ENCODE assay signal across 1 cellular context in the genomic region with DNA sequence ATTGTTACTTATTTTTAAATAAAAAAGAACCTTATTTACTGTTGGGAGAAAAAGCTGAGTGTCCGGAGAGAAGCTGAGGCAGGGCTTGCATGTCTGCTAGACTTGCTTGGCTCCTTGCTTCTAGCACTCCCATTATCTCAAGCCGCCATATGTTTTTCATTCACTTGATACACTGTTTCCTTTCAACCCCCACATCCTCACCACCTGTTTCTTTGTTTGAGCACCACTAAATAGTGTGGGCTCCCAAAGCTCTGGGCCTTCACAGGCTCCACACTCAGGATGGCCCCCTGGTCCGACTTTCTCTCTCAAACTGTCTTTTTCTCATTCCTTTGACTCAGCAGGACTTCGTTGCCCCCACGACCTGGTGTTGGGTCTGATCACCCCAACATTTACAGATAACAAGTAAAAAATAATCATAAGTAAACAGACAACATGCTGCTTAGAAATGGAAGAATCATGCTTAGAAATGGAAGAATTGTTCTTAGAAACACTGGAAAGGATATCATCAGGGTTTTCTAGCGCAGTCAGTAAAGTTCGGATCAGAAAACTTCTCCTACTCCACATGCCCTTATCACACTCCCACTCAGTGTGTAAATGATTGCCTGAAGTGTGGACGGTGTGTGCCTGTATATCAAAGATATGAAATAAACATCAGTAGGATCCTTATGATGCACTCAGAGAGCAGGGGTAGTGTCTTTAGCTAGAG.
TF ChIP-seq lines count a peak whose summit lies in the region.

No MANE protein-coding gene starts in this region.

TF ChIP-seq in K562, 482 proteins besides CTCF, POLR2A, EP300 and RAD21 (continued from another document and continues in another):
- TF ChIP-seq EP400 (IDR thresholded peaks at IDR 0.05) (peak; percentile 37; the same call in 1 of the 2 replicates), BDP1 (IDR thresholded peaks at IDR 0.05; ENCODE audit: insufficient read depth, insufficient read length) (no peak), FOXJ2 (tag; IDR thresholded peaks at IDR 0.05) (no peak), DACH1 (IDR thresholded peaks at IDR 0.05; ENCODE audit: partially characterized antibody) (peak; percentile 23), MAZ (CRISPR knock-in tag; conservative IDR thresholded peaks at IDR 0.05 in 1 of 2, IDR thresholded peaks at IDR 0.05 in 1 of 2) (peak; percentile 18 to 24; a peak in 1 of 4 replicates), BRD9 (IDR thresholded peaks at IDR 0.05; ENCODE audit: low read depth, partially characterized antibody) (no peak), ZEB2 (IDR thresholded peaks at IDR 0.05) (no peak), HCFC1 (IDR thresholded peaks at IDR 0.05; ENCODE audit: low read depth, low read length) (no peak), ZNF449 (CRISPR knock-in tag; IDR thresholded peaks at IDR 0.05) (no peak), MYBL2 (IDR thresholded peaks at IDR 0.05; ENCODE audit: low read depth) (no peak), MYBL2 (CRISPR knock-in tag; IDR thresholded peaks at IDR 0.05; ENCODE audit: borderline replicate concordance) (no peak), HDAC8 (tag; IDR thresholded peaks at IDR 0.05) (no peak), TGIF2 (CRISPR knock-in tag; IDR thresholded peaks at IDR 0.05) (no peak), RHOXF2B (CRISPR knock-in tag; conservative IDR thresholded peaks at IDR 0.05) (no peak), THRA (IDR thresholded peaks at IDR 0.05) (no peak), ATF4 (CRISPR knock-in tag; IDR thresholded peaks at IDR 0.05) (no peak), E2F6 (IDR thresholded peaks at IDR 0.05; ENCODE audit: borderline replicate concordance in 1 of 2, extremely low read depth in 1 of 2, insufficient read depth in 1 of 2, insufficient read length in 1 of 2, low read depth in 1 of 2, low read length in 1 of 2, poor library complexity in 1 of 2, severe bottlenecking in 1 of 2) (no peak), U2AF2 (optimal IDR thresholded peaks at IDR 0.05; ENCODE audit: low read depth, low read length) (no peak), MTA3 (IDR thresholded peaks at IDR 0.05; ENCODE audit: borderline replicate concordance) (no peak), PML (IDR thresholded peaks at IDR 0.05; ENCODE audit: low read length) (peak; percentile 75), SIN3B (IDR thresholded peaks at IDR 0.05; ENCODE audit: low read depth) (no peak), NONO (IDR thresholded peaks at IDR 0.05; ENCODE audit: low read depth in 2 of 2, low read length in 1 of 2) (no peak), RBBP5 (IDR thresholded peaks at IDR 0.05; ENCODE audit: borderline replicate concordance, insufficient read depth, low read length, poor library complexity, severe bottlenecking) (no peak), MYC (IDR thresholded peaks at IDR 0.05; ENCODE audit: low read depth, low read length) (no peak), MYC (CRISPR knock-in tag; IDR thresholded peaks at IDR 0.05; ENCODE audit: borderline replicate concordance, low read depth) (no peak), MEF2A (IDR thresholded peaks at IDR 0.05; ENCODE audit: control insufficient read depth, low read depth, low read length) (no peak), ZNF589 (CRISPR knock-in tag; IDR thresholded peaks at IDR 0.05; ENCODE audit: low read depth) (no peak), RAD51 (IDR thresholded peaks at IDR 0.05; ENCODE audit: borderline replicate concordance, low read depth) (no peak), HLTF (IDR thresholded peaks at IDR 0.05) (no peak), ZNF695 (CRISPR knock-in tag; IDR thresholded peaks at IDR 0.05) (no peak), RB1 (IDR thresholded peaks at IDR 0.05; ENCODE audit: low read depth) (no peak), ILF3 (IDR thresholded peaks at IDR 0.05; ENCODE audit: borderline replicate concordance) (no peak), STAT5A (IDR thresholded peaks at IDR 0.05; ENCODE audit: borderline replicate concordance, low read length) (peak; percentile 58; the same call in 1 of the 2 replicates), SMARCA4 (IDR thresholded peaks at IDR 0.05) (peak; percentile 79), U2AF1 (optimal IDR thresholded peaks at IDR 0.05; ENCODE audit: low read depth, low read length) (no peak), NFYB (IDR thresholded peaks at IDR 0.05; ENCODE audit: extremely low read depth, insufficient read length) (no peak), RBM17 (IDR thresholded peaks at IDR 0.05; ENCODE audit: borderline replicate concordance, low read depth, low read length) (no peak), SIX5 (IDR thresholded peaks at IDR 0.05; ENCODE audit: borderline replicate concordance in 1 of 2, insufficient read depth in 1 of 2, low read depth in 1 of 2, low read length in 2 of 2) (no peak), ELK3 (CRISPR knock-in tag; IDR thresholded peaks at IDR 0.05) (no peak), RBM25 (IDR thresholded peaks at IDR 0.05; ENCODE audit: low read depth, low read length, severe bottlenecking) (no peak), RBFOX2 (IDR thresholded peaks at IDR 0.05; ENCODE audit: low read depth, low read length) (0 out of 2 replicates have a peak, but pooled peaks have one; percentile 29), OTX1 (CRISPR knock-in tag; IDR thresholded peaks at IDR 0.05) (no peak), DMBX1 (CRISPR knock-in tag; IDR thresholded peaks at IDR 0.05; ENCODE audit: borderline replicate concordance) (no peak), PRPF4 (IDR thresholded peaks at IDR 0.05; ENCODE audit: insufficient read depth, low read depth, low read length, poor library complexity, severe bottlenecking) (no peak), SUPT5H (IDR thresholded peaks at IDR 0.05) (no peak)
- TF ChIP-seq, protein P1, sequence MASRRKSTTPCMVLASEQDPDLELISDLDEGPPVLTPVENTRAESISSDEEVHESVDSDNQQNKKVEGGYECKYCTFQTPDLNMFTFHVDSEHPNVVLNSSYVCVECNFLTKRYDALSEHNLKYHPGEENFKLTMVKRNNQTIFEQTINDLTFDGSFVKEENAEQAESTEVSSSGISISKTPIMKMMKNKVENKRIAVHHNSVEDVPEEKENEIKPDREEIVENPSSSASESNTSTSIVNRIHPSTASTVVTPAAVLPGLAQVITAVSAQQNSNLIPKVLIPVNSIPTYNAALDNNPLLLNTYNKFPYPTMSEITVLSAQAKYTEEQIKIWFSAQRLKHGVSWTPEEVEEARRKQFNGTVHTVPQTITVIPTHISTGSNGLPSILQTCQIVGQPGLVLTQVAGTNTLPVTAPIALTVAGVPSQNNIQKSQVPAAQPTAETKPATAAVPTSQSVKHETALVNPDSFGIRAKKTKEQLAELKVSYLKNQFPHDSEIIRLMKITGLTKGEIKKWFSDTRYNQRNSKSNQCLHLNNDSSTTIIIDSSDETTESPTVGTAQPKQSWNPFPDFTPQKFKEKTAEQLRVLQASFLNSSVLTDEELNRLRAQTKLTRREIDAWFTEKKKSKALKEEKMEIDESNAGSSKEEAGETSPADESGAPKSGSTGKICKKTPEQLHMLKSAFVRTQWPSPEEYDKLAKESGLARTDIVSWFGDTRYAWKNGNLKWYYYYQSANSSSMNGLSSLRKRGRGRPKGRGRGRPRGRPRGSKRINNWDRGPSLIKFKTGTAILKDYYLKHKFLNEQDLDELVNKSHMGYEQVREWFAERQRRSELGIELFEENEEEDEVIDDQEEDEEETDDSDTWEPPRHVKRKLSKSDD (conservative IDR thresholded peaks at IDR 0.05; ENCODE audit: low read length) = no peak
- TF ChIP-seq, protein P2, sequence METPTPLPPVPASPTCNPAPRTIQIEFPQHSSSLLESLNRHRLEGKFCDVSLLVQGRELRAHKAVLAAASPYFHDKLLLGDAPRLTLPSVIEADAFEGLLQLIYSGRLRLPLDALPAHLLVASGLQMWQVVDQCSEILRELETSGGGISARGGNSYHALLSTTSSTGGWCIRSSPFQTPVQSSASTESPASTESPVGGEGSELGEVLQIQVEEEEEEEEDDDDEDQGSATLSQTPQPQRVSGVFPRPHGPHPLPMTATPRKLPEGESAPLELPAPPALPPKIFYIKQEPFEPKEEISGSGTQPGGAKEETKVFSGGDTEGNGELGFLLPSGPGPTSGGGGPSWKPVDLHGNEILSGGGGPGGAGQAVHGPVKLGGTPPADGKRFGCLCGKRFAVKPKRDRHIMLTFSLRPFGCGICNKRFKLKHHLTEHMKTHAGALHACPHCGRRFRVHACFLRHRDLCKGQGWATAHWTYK (CRISPR knock-in tag; IDR thresholded peaks at IDR 0.05) = no peak
- TF ChIP-seq, protein P3, sequence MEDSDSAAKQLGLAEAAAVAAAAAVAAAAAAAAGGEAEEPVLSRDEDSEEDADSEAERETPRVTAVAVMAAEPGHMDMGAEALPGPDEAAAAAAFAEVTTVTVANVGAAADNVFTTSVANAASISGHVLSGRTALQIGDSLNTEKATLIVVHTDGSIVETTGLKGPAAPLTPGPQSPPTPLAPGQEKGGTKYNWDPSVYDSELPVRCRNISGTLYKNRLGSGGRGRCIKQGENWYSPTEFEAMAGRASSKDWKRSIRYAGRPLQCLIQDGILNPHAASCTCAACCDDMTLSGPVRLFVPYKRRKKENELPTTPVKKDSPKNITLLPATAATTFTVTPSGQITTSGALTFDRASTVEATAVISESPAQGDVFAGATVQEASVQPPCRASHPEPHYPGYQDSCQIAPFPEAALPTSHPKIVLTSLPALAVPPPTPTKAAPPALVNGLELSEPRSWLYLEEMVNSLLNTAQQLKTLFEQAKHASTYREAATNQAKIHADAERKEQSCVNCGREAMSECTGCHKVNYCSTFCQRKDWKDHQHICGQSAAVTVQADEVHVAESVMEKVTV (CRISPR knock-in tag; IDR thresholded peaks at IDR 0.05) = no peak
- TF ChIP-seq, protein P4, sequence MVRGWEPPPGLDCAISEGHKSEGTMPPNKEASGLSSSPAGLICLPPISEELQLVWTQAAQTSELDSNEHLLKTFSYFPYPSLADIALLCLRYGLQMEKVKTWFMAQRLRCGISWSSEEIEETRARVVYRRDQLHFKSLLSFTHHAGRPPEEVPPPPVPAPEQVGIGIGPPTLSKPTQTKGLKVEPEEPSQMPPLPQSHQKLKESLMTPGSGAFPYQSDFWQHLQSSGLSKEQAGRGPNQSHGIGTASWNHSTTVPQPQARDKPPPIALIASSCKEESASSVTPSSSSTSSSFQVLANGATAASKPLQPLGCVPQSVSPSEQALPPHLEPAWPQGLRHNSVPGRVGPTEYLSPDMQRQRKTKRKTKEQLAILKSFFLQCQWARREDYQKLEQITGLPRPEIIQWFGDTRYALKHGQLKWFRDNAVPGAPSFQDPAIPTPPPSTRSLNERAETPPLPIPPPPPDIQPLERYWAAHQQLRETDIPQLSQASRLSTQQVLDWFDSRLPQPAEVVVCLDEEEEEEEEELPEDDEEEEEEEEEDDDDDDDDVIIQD (CRISPR knock-in tag; IDR thresholded peaks at IDR 0.05) = no peak
- TF ChIP-seq, protein P5, sequence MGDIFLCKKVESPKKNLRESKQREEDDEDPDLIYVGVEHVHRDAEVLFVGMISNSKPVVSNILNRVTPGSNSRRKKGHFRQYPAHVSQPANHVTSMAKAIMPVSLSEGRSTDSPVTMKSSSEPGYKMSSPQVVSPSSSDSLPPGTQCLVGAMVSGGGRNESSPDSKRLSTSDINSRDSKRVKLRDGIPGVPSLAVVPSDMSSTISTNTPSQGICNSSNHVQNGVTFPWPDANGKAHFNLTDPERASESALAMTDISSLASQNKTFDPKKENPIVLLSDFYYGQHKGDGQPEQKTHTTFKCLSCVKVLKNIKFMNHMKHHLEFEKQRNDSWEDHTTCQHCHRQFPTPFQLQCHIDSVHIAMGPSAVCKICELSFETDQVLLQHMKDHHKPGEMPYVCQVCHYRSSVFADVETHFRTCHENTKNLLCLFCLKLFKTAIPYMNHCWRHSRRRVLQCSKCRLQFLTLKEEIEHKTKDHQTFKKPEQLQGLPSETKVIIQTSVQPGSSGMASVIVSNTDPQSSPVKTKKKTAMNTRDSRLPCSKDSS (IDR thresholded peaks at IDR 0.05; ENCODE audit: low read depth, partially characterized antibody) = no peak
- TF ChIP-seq, protein P6, sequence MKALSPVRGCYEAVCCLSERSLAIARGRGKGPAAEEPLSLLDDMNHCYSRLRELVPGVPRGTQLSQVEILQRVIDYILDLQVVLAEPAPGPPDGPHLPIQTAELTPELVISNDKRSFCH (CRISPR knock-in tag; IDR thresholded peaks at IDR 0.05) = no peak
- TF ChIP-seq, protein P6 (tag; IDR thresholded peaks at IDR 0.05) = peak; percentile 53; the same call in 1 of the 2 replicates
